In genomic region chr1:201667479-201667878, GRCh38 we compare ENCODE assay signal across 32 cellular contexts.
"Had no signal": no experiment of that assay in that cellular context is flagged by ENCODE, and none has a peak within 500 bp of the region (broad histone marks: within the 10 kb centered on the region; RNA-seq: fewer than 3 reads in every experiment).

No MANE protein-coding gene starts in this region.

- FAIRE-seq: astrocyte, colon had no signal

- H3K9me3 ChIP-seq: esophagus muscularis mucosa, gastroesophageal sphincter had no signal

- H3K27me3 ChIP-seq: brain microvascular endothelial cell, esophagus muscularis mucosa, gastroesophageal sphincter had no signal

- H3K27ac ChIP-seq: brain microvascular endothelial cell, esophagus muscularis mucosa, gastroesophageal sphincter, WERI-Rb-1 had no signal

- ATAC-seq: activated CD4-positive, CD25-positive, alpha-beta regulatory T cell treated with anti-CD3 and anti-CD28 coated beads, Interleukin-2, amount 50 U/mL, for 24 hours; activated CD8-positive, alpha-beta T cell treated with anti-CD3 and anti-CD28 coated beads for 36 hours; activated T-cell treated with anti-CD3 and anti-CD28 coated beads, Interleukin-2, amount 50 U/mL, for 4 hours; activated T-helper 17 cell treated with anti-CD3 and anti-CD28 coated beads, Interleukin-2, amount 50 U/mL, for 72 hours; effector memory CD8-positive, alpha-beta T cell; gastroesophageal sphincter; T-helper 17 cell had no signal

- H3K4me1 ChIP-seq: gastroesophageal sphincter had no signal

- H3K4me3 ChIP-seq: esophagus muscularis mucosa, gastroesophageal sphincter had no signal

- DNase-seq: activated B cell treated with CpG ODN at 0.5 μM for 24 hours; activated CD4-positive, alpha-beta T cell treated with anti-CD3 and anti-CD28 coated beads for 48 hours; activated CD4-positive, alpha-beta T cell treated with anti-CD3 and anti-CD28 coated beads, Interleukin-2, amount 50 U/mL, for 1 hour; activated CD4-positive, alpha-beta T cell treated with anti-CD3 and anti-CD28 coated beads, Interleukin-2, amount 50 U/mL, for 48 hours; activated CD8-positive, alpha-beta memory T cell treated with anti-CD3 and anti-CD28 coated beads for 24 hours; activated CD8-positive, alpha-beta T cell treated with anti-CD3 and anti-CD28 coated beads for 36 hours; activated effector memory CD4-positive, alpha-beta T cell treated with Interleukin-2 at 50 U/mL for 16 hours; activated gamma-delta T cell treated with Interleukin-2 at 50 U/mL for 16 hours; activated naive CD4-positive, alpha-beta T cell treated with anti-CD3 and anti-CD28 coated beads, Interleukin-2, amount 50 U/mL, for 16 hours; activated naive CD4-positive, alpha-beta T cell treated with Interleukin-2 at 50 U/mL for 16 hours; activated T-cell treated with anti-CD3 and anti-CD28 coated beads, Interleukin-2, amount 50 U/mL, for 4 hours; amniotic stem cell; anterior cingulate cortex; brain microvascular endothelial cell; caudate nucleus; cortex of kidney; dermis blood vessel endothelial cell; effector CD4-positive, alpha-beta T cell; effector memory CD8-positive, alpha-beta T cell; erythroblast; foreskin melanocyte; head of caudate nucleus; T-helper 1 cell; T-helper 17 cell; T1000; WERI-Rb-1 had no signal

- H3K36me3 ChIP-seq: gastroesophageal sphincter had no signal
